ENCODE assay signal across 8 cellular contexts in genomic region chr13:33543631-33544030, GRCh38.
DNase-seq lines count a peak whose midpoint lies in the region; ATAC-seq, FAIRE-seq and TF ChIP-seq lines count a peak whose summit lies in the region.

No MANE protein-coding gene starts in this region.

- BruUV-seq in HepG2 (replicated peaks; lab: Mats Ljungman, UMichigan) = no TSS peak

- DNase-seq in CD14-positive monocyte (ENCODE audit: low spot score) = no peak
- no peak for DNase-seq in activated naive CD8-positive, alpha-beta T cell treated with anti-CD3 and anti-CD28 coated beads, Interleukin-2, amount 10 ng/mL, durations not matched to agents 7 days and 5 days
- no peak for DNase-seq in HepG2 (ENCODE audit: low spot score)
- no peak for DNase-seq in thyroid gland
- no peak for DNase-seq in middle frontal gyrus (ENCODE audit: extremely low spot score, low spot score)
- DNase-seq in GM10266 (ENCODE audit: extremely low spot score) = no peak

- H3K27ac ChIP-seq in HepG2 (ENCODE audit: extremely low read length, insufficient read depth, low read length) = peak overlapping the region; percentile 99
- peak overlapping the region; percentile 96 to 98 (median 96) for H3K27ac ChIP-seq in thyroid gland

- H3K36me3 ChIP-seq in HepG2 (replicated peaks in 1 of 2; ENCODE audit: control insufficient read depth in 1 of 2, insufficient read depth in 2 of 2, low read length in 2 of 2) = no peaks in the 10 kb centered on the region
- H3K36me3 ChIP-seq in thyroid gland = no peaks in the 10 kb centered on the region

- WGBS in HepG2 (ENCODE audit: low lambda C conversion rate) = 70% methylated on average over 2 of the region's 2 CpGs
- 39 to 58% methylated on average over 2 of the region's 2 CpGs for WGBS in thyroid gland, 2 donors

- H3K27me3 ChIP-seq in HepG2 (ENCODE audit: control insufficient read depth in 1 of 2, insufficient read depth in 2 of 2, low read length in 2 of 2) = no peaks in the 10 kb centered on the region; a peak in 1 of 5 replicates
- no peaks in the 10 kb centered on the region for H3K27me3 ChIP-seq in thyroid gland

- H3K4me2 ChIP-seq in HepG2 (ENCODE audit: low read depth, low read length) = peak overlapping the region; percentile 77

- no peaks in the 10 kb centered on the region for H3K79me2 ChIP-seq in HepG2 (ENCODE audit: insufficient read depth, low read length)

- ATAC-seq in activated naive CD8-positive, alpha-beta T cell treated with anti-CD3 and anti-CD28 coated beads, Interleukin-2, amount 10 ng/mL, durations not matched to agents 7 days and 5 days (ENCODE audit: low read depth) = no peak
- ATAC-seq in HepG2 = no peak
- ATAC-seq in GM21423 (IDR thresholded peaks at IDR 0.05; ENCODE audit: unreplicated experiment) = no peak

- in situ Hi-C loops in HepG2 (cut with HindIII; ENCODE audit: extremely low pct_ligation_motif_present, low pct_unique_long_range_greater_than_20kb) = loop anchor here (5.0 to 25.0 kb wide), 3 partner anchors 179 to 956 kb away; partner anchors contain the start of gene PDS5B

- no peak for TF ChIP-seq CTCF in CD14-positive monocyte (IDR thresholded peaks at IDR 0.05)
- TF ChIP-seq CTCF in HepG2 (CRISPR knock-in tag; IDR thresholded peaks at IDR 0.05) = no peak
- no peak for TF ChIP-seq CTCF in thyroid gland (IDR thresholded peaks at IDR 0.05)
- TF ChIP-seq CTCF in GM10266 (IDR thresholded peaks at IDR 0.05; ENCODE audit: control insufficient read depth, insufficient read depth, low read depth, missing control alignments) = no peak

- no peak overlapping the region for H2AFZ ChIP-seq in HepG2 (ENCODE audit: low read length)

- no peaks in the 10 kb centered on the region for H3K9me3 Mint-ChIP-seq in CD14-positive monocyte
- no peaks in the 10 kb centered on the region for H3K9me3 Mint-ChIP-seq in IgD-negative memory B cell
- H3K9me3 Mint-ChIP-seq in activated naive CD8-positive, alpha-beta T cell treated with anti-CD3 and anti-CD28 coated beads, Interleukin-2, amount 10 ng/mL, durations not matched to agents 7 days and 5 days = peaks cover 4% of the 10 kb centered on the region

- H3K9ac ChIP-seq in HepG2 (ENCODE audit: insufficient read depth, low read depth, low read length) = peak overlapping the region; percentile 96

- CTCF ChIA-PET in HepG2 (lab: Yijun Ruan, JAX; ENCODE audit: low intra/inter-chr PET ratio, low total read pairs) = interaction anchor here (2.7 kb wide), 1 partner anchor 180 kb away, joined by 13 read pairs; no protein-coding TSS in a partner anchor

- TF ChIP-seq EP300 in HepG2 (IDR thresholded peaks at IDR 0.05; ENCODE audit: low read depth in 2 of 2, low read length in 2 of 2) (no peak), HepG2 (CRISPR knock-in tag; IDR thresholded peaks at IDR 0.05; ENCODE audit: borderline replicate concordance) (no peak)

- no peaks in the 10 kb centered on the region for H4K20me1 ChIP-seq in HepG2 (ENCODE audit: insufficient read depth, low read length)

- no peak for TF ChIP-seq RAD21 in HepG2 (CRISPR knock-in tag; IDR thresholded peaks at IDR 0.05)

- H3K36me3 Mint-ChIP-seq in CD14-positive monocyte (peaks cover 0 to 3% of the 10 kb centered on the region in 2 donors), IgD-negative memory B cell (no peaks in the 10 kb centered on the region)
- H3K36me3 Mint-ChIP-seq in activated naive CD8-positive, alpha-beta T cell treated with anti-CD3 and anti-CD28 coated beads, Interleukin-2, amount 10 ng/mL, durations not matched to agents 7 days and 5 days = peaks cover 7% of the 10 kb centered on the region

- FAIRE-seq in HepG2 (lab: Jason Lieb, UNC) = no peak

- H3K27ac Mint-ChIP-seq in CD14-positive monocyte (peak overlapping the region; percentile 96 to 99 (median 99)), IgD-negative memory B cell (peak overlapping the region; percentile 98 to 100 (median 99))
- H3K27ac Mint-ChIP-seq in activated naive CD8-positive, alpha-beta T cell treated with anti-CD3 and anti-CD28 coated beads, Interleukin-2, amount 10 ng/mL, durations not matched to agents 7 days and 5 days = peak overlapping the region; percentile 96

- TF ChIP-seq POLR2A in HepG2 (IDR thresholded peaks at IDR 0.05; ENCODE audit: insufficient read depth in 1 of 2, low read depth in 2 of 2, low read length in 2 of 2) (0 out of 4 replicates have a peak, but pooled peaks of 1 of the 2 experiments have one; percentile 15), thyroid gland (IDR thresholded peaks at IDR 0.05) (no peak)

- H3K4me1 Mint-ChIP-seq in CD14-positive monocyte (peaks cover 40% of the 10 kb centered on the region), IgD-negative memory B cell (peaks cover 20 to 53% (median 34%) of the 10 kb centered on the region in 3 donors)
- H3K4me1 Mint-ChIP-seq in activated naive CD8-positive, alpha-beta T cell treated with anti-CD3 and anti-CD28 coated beads, Interleukin-2, amount 10 ng/mL, durations not matched to agents 7 days and 5 days = peaks cover 20% of the 10 kb centered on the region

- H3K9me3 ChIP-seq in HepG2 (ENCODE audit: low read length) = no peaks in the 10 kb centered on the region
- H3K9me3 ChIP-seq in thyroid gland = no peaks in the 10 kb centered on the region

- intact Hi-C loops in CD14-positive monocyte (cut with micrococcal nuclease) (loop anchor here (5.0 to 10.0 kb wide), 7 partner anchors 181 to 1229 kb away; partner anchors contain the start of genes N4BP2L2 (in 2 of the 2), PDS5B (in 2 of the 2), BRCA2 (in 1 of the 2) and RFC3 (in 1 of the 2)), HepG2 (cut with micrococcal nuclease; ENCODE audit: unreplicated experiment) (loop anchor here (1.0 to 5.0 kb wide), 6 partner anchors 67 to 957 kb away; partner anchors contain the start of genes PDS5B and RFC3), thyroid gland (cut with DNase I) (loop anchor here (5.0 to 10.0 kb wide), 3 partner anchors 179 to 956 kb away; partner anchors contain the start of gene PDS5B)

- H3K4me3 Mint-ChIP-seq in CD14-positive monocyte = peak overlapping the region; percentile 85 to 89
- peak overlapping the region; percentile 92 to 97 (median 97) for H3K4me3 Mint-ChIP-seq in IgD-negative memory B cell
- H3K4me3 Mint-ChIP-seq in activated naive CD8-positive, alpha-beta T cell treated with anti-CD3 and anti-CD28 coated beads, Interleukin-2, amount 10 ng/mL, durations not matched to agents 7 days and 5 days = peak overlapping the region; percentile 85

- H3K27me3 Mint-ChIP-seq in CD14-positive monocyte (ENCODE audit: low read depth in 3 of 3) (no peaks in the 10 kb centered on the region), IgD-negative memory B cell (no peaks in the 10 kb centered on the region)
- no peaks in the 10 kb centered on the region for H3K27me3 Mint-ChIP-seq in activated naive CD8-positive, alpha-beta T cell treated with anti-CD3 and anti-CD28 coated beads, Interleukin-2, amount 10 ng/mL, durations not matched to agents 7 days and 5 days

- POLR2A ChIA-PET in activated naive CD8-positive, alpha-beta T cell treated with anti-CD3 and anti-CD28 coated beads, Interleukin-2, amount 10 ng/mL, durations not matched to agents 7 days and 5 days (lab: Charles Lee) = interaction anchor here (0.6 to 1.9 kb wide), 10 partner anchors 12 to 1229 kb away, joined by 3 to 8 read pairs (median 4); partner anchors contain the start of genes BRCA2, KL, RFC3 and ZAR1L
- POLR2A ChIA-PET in HepG2 (lab: Yijun Ruan, JAX) = interaction anchor here (0.6 to 2.0 kb wide), 13 partner anchors 67 to 1518 kb away, joined by 3 to 27 read pairs (median 5); partner anchors contain the start of gene STARD13

- H3K4me3 ChIP-seq in HepG2 (replicated peaks in 1 of 3; ENCODE audit: insufficient read depth in 1 of 3, low read depth in 2 of 3, low read length in 3 of 3) = peak overlapping the region; percentile 6 to 69 (median 66); a peak in 4 of 6 replicates
- H3K4me3 ChIP-seq in thyroid gland (replicated peaks in 1 of 3) = no peak overlapping the region

- H3K4me1 ChIP-seq in HepG2 (ENCODE audit: insufficient read depth, low read length) (peaks cover 36% of the 10 kb centered on the region), thyroid gland (peaks cover 13 to 18% of the 10 kb centered on the region in 2 donors)

TF ChIP-seq in HepG2, 621 proteins besides CTCF, POLR2A, EP300 and RAD21 (continues in another document):
- TF ChIP-seq ZNF724P (CRISPR knock-in tag; IDR thresholded peaks at IDR 0.05; ENCODE audit: borderline replicate concordance) (no peak), HNRNPLL (IDR thresholded peaks at IDR 0.05; ENCODE audit: low read depth, low read length, poor library complexity, severe bottlenecking) (no peak), GMEB1 (CRISPR knock-in tag; IDR thresholded peaks at IDR 0.05; ENCODE audit: borderline replicate concordance) (no peak), ZNF546 (CRISPR knock-in tag; conservative IDR thresholded peaks at IDR 0.05) (no peak), SP4 (CRISPR knock-in tag; IDR thresholded peaks at IDR 0.05) (no peak), POLR2AphosphoS5 (IDR thresholded peaks at IDR 0.05; ENCODE audit: low read depth, low read length) (no peak), GMEB2 (CRISPR knock-in tag; IDR thresholded peaks at IDR 0.05; ENCODE audit: low read depth) (no peak), FOXO1 (CRISPR knock-in tag; IDR thresholded peaks at IDR 0.05) (no peak)

Comparison
In these comparisons a context has a peak if more than half of its experiments do, and no peak if none do; other contexts are left out.
1. H3K4me3 ChIP-seq: peak in HepG2 (3 of 3); none in thyroid gland (0 of 3).
2. Peak in every context shown above with its lines, with median percentiles within 50 percentile points of each other: H3K27ac Mint-ChIP-seq and H3K4me3 Mint-ChIP-seq.